ENCODE assay signal across 9 cellular contexts in genomic region chr3:132283440-132283839, GRCh38. TPM values are rescaled to one million over a fixed set of nuclear protein-coding genes. Genes with fewer than 3 reads are reported as not detected.
DNase-seq lines count a peak whose midpoint lies in the region; ATAC-seq and TF ChIP-seq lines count a peak whose summit lies in the region.
"Had no signal": no experiment of that assay in that cellular context is flagged by ENCODE, and none has a peak within 500 bp of the region (broad histone marks: within the 10 kb centered on the region; RNA-seq: fewer than 3 reads in every experiment).

No MANE protein-coding gene starts in this region.

- DNase-seq in NCI-H226, result peak; percentile 2
- DNase-seq in Right ventricle myocardium superior, result no peak
- DNase-seq in skeletal muscle cell (ENCODE audit: low read depth), result peak; percentile 18
- no peak for DNase-seq in activated T-cell treated with anti-CD3 and anti-CD28 coated beads, Interleukin-2, amount 50 U/mL, for 72 hours
- DNase-seq in OCI-LY7 (ENCODE audit: low spot score), result no peak
- no peak for DNase-seq in DMS79 treated with DMSO at 0.1 percent for 48 hours (lab: John Stamatoyannopoulos, UW)

- H2AFZ ChIP-seq in OCI-LY7 (ENCODE audit: low read length), result no peak overlapping the region

- no peak for TF ChIP-seq CTCF in OCI-LY7 (conservative IDR thresholded peaks at IDR 0.05; ENCODE audit: low read length)

- no peak overlapping the region for H3K4me3 Mint-ChIP-seq in activated T-cell treated with anti-CD3 and anti-CD28 coated beads, Interleukin-2, amount 50 U/mL, for 72 hours

- CTCF ChIA-PET in OCI-LY7 (lab: Charles Lee; ENCODE audit: unreplicated experiment), result interaction anchor here (0.8 to 1.1 kb wide), 2 partner anchors 10 to 117 kb away, joined by 3 to 4 read pairs; no protein-coding TSS in a partner anchor

- no peak overlapping the region for H3K27ac ChIP-seq in OCI-LY7 (ENCODE audit: low read depth, low read length, poor library complexity, severe bottlenecking)

- no peaks in the 10 kb centered on the region for H3K9me3 ChIP-seq in OCI-LY7 (ENCODE audit: low read length)

- H3K36me3 Mint-ChIP-seq in activated T-cell treated with anti-CD3 and anti-CD28 coated beads, Interleukin-2, amount 50 U/mL, for 72 hours (ENCODE audit: insufficient read depth in 2 of 2), result peaks cover 0 to 3% of the 10 kb centered on the region in 2 donors

- no peaks in the 10 kb centered on the region for H3K9me2 ChIP-seq in OCI-LY7 (ENCODE audit: insufficient read depth, low read length)

- H3K4me2 ChIP-seq in OCI-LY7 (ENCODE audit: low read length), result no peak overlapping the region

- POLR2A ChIA-PET in OCI-LY7 (lab: Charles Lee), result interaction anchor here (1.3 kb wide), 1 partner anchor 16 kb away, joined by 7 read pairs; no protein-coding TSS in a partner anchor

- no peaks in the 10 kb centered on the region for H3K79me2 ChIP-seq in OCI-LY7 (ENCODE audit: insufficient read depth, low read depth, low read length)

- H4K20me1 ChIP-seq in OCI-LY7 (ENCODE audit: insufficient read depth, low read length), result no peaks in the 10 kb centered on the region

- peak; percentile 88 for ATAC-seq in GM19324 (IDR thresholded peaks at IDR 0.05; ENCODE audit: low FRiP score, unreplicated experiment)
- peak; percentile 78 for ATAC-seq in Right ventricle myocardium superior (ENCODE audit: poor library complexity)
- ATAC-seq in activated T-cell treated with anti-CD3 and anti-CD28 coated beads, Interleukin-2, amount 50 U/mL, for 72 hours (replicated peaks in 1 of 2), result no peak
- ATAC-seq in GM19455 (IDR thresholded peaks at IDR 0.05; ENCODE audit: unreplicated experiment), result no peak

- H3K9me3 Mint-ChIP-seq in activated T-cell treated with anti-CD3 and anti-CD28 coated beads, Interleukin-2, amount 50 U/mL, for 72 hours, result peaks cover 0 to 3% of the 10 kb centered on the region in 2 donors

- no TSS peak for BruUV-seq in OCI-LY7 (replicated peaks; lab: Mats Ljungman, UMichigan)

- no peaks in the 10 kb centered on the region for H3K36me3 ChIP-seq in OCI-LY7 (ENCODE audit: insufficient read depth, low read length)

- no peaks in the 10 kb centered on the region for H3K4me1 ChIP-seq in OCI-LY7 (ENCODE audit: insufficient read depth, low read length, poor library complexity, severe bottlenecking)

- intact Hi-C loops in Right ventricle myocardium superior (cut with DNase I) (no loop called here), OCI-LY7 (cut with micrococcal nuclease; ENCODE audit: unreplicated experiment) (no loop called here)

- H3K4me1 Mint-ChIP-seq in activated T-cell treated with anti-CD3 and anti-CD28 coated beads, Interleukin-2, amount 50 U/mL, for 72 hours (ENCODE audit: low read depth), result no peaks in the 10 kb centered on the region

- peaks cover 20% of the 10 kb centered on the region for H3K27me3 Mint-ChIP-seq in activated T-cell treated with anti-CD3 and anti-CD28 coated beads, Interleukin-2, amount 50 U/mL, for 72 hours (ENCODE audit: low read depth)

- no peak overlapping the region for H3K27ac Mint-ChIP-seq in activated T-cell treated with anti-CD3 and anti-CD28 coated beads, Interleukin-2, amount 50 U/mL, for 72 hours

- no peak overlapping the region for H3K4me3 ChIP-seq in skeletal muscle cell (ENCODE audit: low read depth, low read length)
- H3K4me3 ChIP-seq in OCI-LY7 (ENCODE audit: low read depth, low read length, poor library complexity, severe bottlenecking), result no peak overlapping the region

RNA-seq across cellular contexts. Expression of gene ACP3, which starts 33.8 kb away (rescaled TPM):
- 1.3 TPM for total RNA-seq in Right ventricle myocardium superior
- total RNA-seq in activated T-cell treated with anti-CD3 and anti-CD28 coated beads, Interleukin-2, amount 50 U/mL, for 72 hours, result not detected
- 4.1 and 4.3 TPM in 2 replicates for total RNA-seq in OCI-LY7 (2014; rRNA removed; shearing (Covaris generic))
- 10.5 and 13.7 TPM in 2 replicates for total RNA-seq in OCI-LY7 (2022)
- total RNA-seq: frontal cortex had no signal

Comparison
In these comparisons a context has a peak if more than half of its experiments do, and no peak if none do; other contexts are left out.
1. ATAC-seq: peak in GM19324 (single experiment) and Right ventricle myocardium superior (single experiment); none in activated T-cell treated with anti-CD3 and anti-CD28 coated beads, Interleukin-2, amount 50 U/mL, for 72 hours (0 of 2) and GM19455 (single experiment).
2. DNase-seq: peak in NCI-H226 (single experiment) and skeletal muscle cell (single experiment); none in Right ventricle myocardium superior (single experiment), activated T-cell treated with anti-CD3 and anti-CD28 coated beads, Interleukin-2, amount 50 U/mL, for 72 hours (0 of 2), OCI-LY7 (single experiment) and DMS79 treated with DMSO at 0.1 percent for 48 hours (single experiment).